Comparison of ENCODE assay signal across 17 cellular contexts in genomic region chr12:42638011-42638410, GRCh38. TPM values are rescaled to one million over a fixed set of nuclear protein-coding genes. Genes with fewer than 3 reads are reported as not detected.
DNase-seq lines count a peak whose midpoint lies in the region; ATAC-seq, FAIRE-seq and TF ChIP-seq lines count a peak whose summit lies in the region.
"Had no signal": no experiment of that assay in that cellular context is flagged by ENCODE, and none has a peak within 500 bp of the region (broad histone marks: within the 10 kb centered on the region; RNA-seq: fewer than 3 reads in every experiment).

No MANE protein-coding gene starts in this region.

- H3K4me1 Mint-ChIP-seq in WTC11: peaks cover 6% of the 10 kb centered on the region
- H3K4me1 Mint-ChIP-seq in neural progenitor cell: peaks cover 5% of the 10 kb centered on the region
- H3K4me1 Mint-ChIP-seq: B cell had no signal

- in situ Hi-C loops in mammary epithelial cell (cut with MboI; ENCODE audit: low sequenced_read_pairs in 2 of 2): no loop called here

- dilution Hi-C loops in mammary epithelial cell (cut with HindIII; ENCODE audit: low sequenced_read_pairs): no loop called here

- H4K20me1 ChIP-seq in neural progenitor cell (ENCODE audit: low read depth) (no peaks in the 10 kb centered on the region), mammary epithelial cell (ENCODE audit: insufficient read depth, low read length) (no peaks in the 10 kb centered on the region)

- no peaks in the 10 kb centered on the region for H3K36me3 ChIP-seq in neural progenitor cell
- H3K36me3 ChIP-seq in mammary epithelial cell (ENCODE audit: insufficient read depth, low read length): no peaks in the 10 kb centered on the region
- H3K36me3 ChIP-seq in kidney (ENCODE audit: control insufficient read depth in 1 of 2, insufficient read depth in 2 of 2, low read length in 2 of 2): no peaks in the 10 kb centered on the region

- FAIRE-seq in kidney (lab: Jason Lieb, UNC): no peak
- FAIRE-seq: H54, HepG2, HTR-8/SVneo had no signal

- H3K9me3 Mint-ChIP-seq in WTC11: peaks cover 7% of the 10 kb centered on the region; the same call in 1 of the 2 replicates
- H3K9me3 Mint-ChIP-seq in neural progenitor cell: no peaks in the 10 kb centered on the region

- H3K27ac ChIP-seq in neural progenitor cell (no peak overlapping the region), mammary epithelial cell (ENCODE audit: insufficient read depth, low read depth, low read length) (no peak overlapping the region), kidney (ENCODE audit: low read depth in 2 of 2, low read length in 2 of 2) (no peak overlapping the region)

- H3K4me3 Mint-ChIP-seq in WTC11: no peak overlapping the region
- H3K4me3 Mint-ChIP-seq in neural progenitor cell: no peak overlapping the region
- H3K4me3 Mint-ChIP-seq: B cell; CD4-positive, alpha-beta T cell had no signal

- DNase-seq in WTC11 (ENCODE audit: low spot score) (no peak), glomerular endothelial cell (ENCODE audit: extremely low read depth, low read depth, low spot score) (peak; percentile 14), neural progenitor cell (ENCODE audit: low spot score) (no peak), AG20443 (ENCODE audit: low spot score) (no peak), mammary epithelial cell (no peak), kidney (no peak)
- DNase-seq: ACHN; C1 segment of cervical spinal cord; Calu3; CD4-positive, alpha-beta T cell; DMS 273 treated with DMSO at 0.1 percent for 48 hours had no signal

- H3K79me2 ChIP-seq in neural progenitor cell (ENCODE audit: low read depth) (no peaks in the 10 kb centered on the region), mammary epithelial cell (ENCODE audit: insufficient read depth, low read length) (no peaks in the 10 kb centered on the region)

- no TSS peak for BruUV-seq in mammary epithelial cell (replicated peaks; lab: Mats Ljungman, UMichigan)

- H3K27ac Mint-ChIP-seq in WTC11 (peak overlapping the region; percentile 30; the same call in 1 of the 2 replicates), neural progenitor cell (no peak overlapping the region)
- H3K27ac Mint-ChIP-seq: B cell; CD4-positive, alpha-beta T cell had no signal

- TF ChIP-seq CTCF in WTC11 (IDR thresholded peaks at IDR 0.05): no peak
- no peak for TF ChIP-seq CTCF in neural progenitor cell (IDR thresholded peaks at IDR 0.05)
- TF ChIP-seq CTCF in mammary epithelial cell (conservative IDR thresholded peaks at IDR 0.05 in 1 of 2, IDR thresholded peaks at IDR 0.05 in 1 of 2; ENCODE audit: extremely low read depth in 1 of 2, insufficient read depth in 1 of 2, low read depth in 1 of 2, low read length in 2 of 2): no peak
- TF ChIP-seq CTCF in kidney (IDR thresholded peaks at IDR 0.05; ENCODE audit: borderline replicate concordance, extremely low read depth, insufficient read depth): no peak

- H3K4me2 ChIP-seq in neural progenitor cell (no peak overlapping the region), mammary epithelial cell (ENCODE audit: insufficient read depth, low read depth, low read length) (no peak overlapping the region)

- no peak overlapping the region for H3K4me3 ChIP-seq in neural progenitor cell
- no peak overlapping the region for H3K4me3 ChIP-seq in mammary epithelial cell (replicated peaks in 1 of 3; ENCODE audit: insufficient read depth in 1 of 3, low read depth in 2 of 3, low read length in 3 of 3)
- H3K4me3 ChIP-seq in kidney (ENCODE audit: low read length in 2 of 2): no peak overlapping the region

- no peaks in the 10 kb centered on the region for H3F3A ChIP-seq in neural progenitor cell (ENCODE audit: low read depth)

- POLR2A ChIA-PET in WTC11 (lab: Charles Lee): no interaction called here

- H2AFZ ChIP-seq in neural progenitor cell (replicated peaks): peak overlapping the region; percentile 7
- H2AFZ ChIP-seq in mammary epithelial cell (ENCODE audit: low read depth, low read length): no peak overlapping the region

- no peaks in the 10 kb centered on the region for H3K9me3 ChIP-seq in neural progenitor cell (ENCODE audit: low read depth)
- H3K9me3 ChIP-seq in mammary epithelial cell (replicated peaks; ENCODE audit: insufficient read depth, low read length): peaks cover 7% of the 10 kb centered on the region
- no peaks in the 10 kb centered on the region for H3K9me3 ChIP-seq in kidney (ENCODE audit: control insufficient read depth in 1 of 2, low read length in 2 of 2)

- CTCF ChIA-PET in WTC11 (lab: Charles Lee): interaction anchor here (0.6 kb wide), 1 partner anchor 221 kb away, joined by 3 read pairs; no protein-coding TSS in a partner anchor
- CTCF ChIA-PET in mammary epithelial cell (lab: Charles Lee; ENCODE audit: low non-redundant PET): no interaction called here

- H3K27me3 ChIP-seq in neural progenitor cell (no peaks in the 10 kb centered on the region), mammary epithelial cell (ENCODE audit: insufficient read depth, low read length) (no peaks in the 10 kb centered on the region)

- H3K36me3 Mint-ChIP-seq in WTC11: no peaks in the 10 kb centered on the region
- no peaks in the 10 kb centered on the region for H3K36me3 Mint-ChIP-seq in neural progenitor cell

- ATAC-seq in WTC11: no peak
- no peak for ATAC-seq in GM21717 (IDR thresholded peaks at IDR 0.05; ENCODE audit: unreplicated experiment)
- ATAC-seq: HCT116, HepG2 had no signal

- no peak overlapping the region for H3K9ac ChIP-seq in neural progenitor cell
- no peak overlapping the region for H3K9ac ChIP-seq in mammary epithelial cell (ENCODE audit: insufficient read depth, low read length)
- H3K9ac ChIP-seq in kidney (ENCODE audit: low read length in 2 of 2): no peak overlapping the region

- intact Hi-C loops in mammary epithelial cell (cut with micrococcal nuclease) (no loop called here), kidney (cut with DNase I) (no loop called here)

- H3K4me1 ChIP-seq in neural progenitor cell (peaks cover 9% of the 10 kb centered on the region), mammary epithelial cell (ENCODE audit: insufficient read depth, low read length) (no peaks in the 10 kb centered on the region), kidney (ENCODE audit: control insufficient read depth in 1 of 2, insufficient read depth in 1 of 2, low read depth in 1 of 2, low read length in 2 of 2) (no peaks in the 10 kb centered on the region)

- no peaks in the 10 kb centered on the region for H3K27me3 Mint-ChIP-seq in WTC11 (ENCODE audit: low read depth)
- no peaks in the 10 kb centered on the region for H3K27me3 Mint-ChIP-seq in neural progenitor cell (ENCODE audit: insufficient read depth, low read depth)

TF ChIP-seq in WTC11, 78 proteins besides CTCF, POLR2A, EP300 and RAD21 (continues in another document):
- no peak for TF ChIP-seq RELA (CRISPR knock-in tag; IDR thresholded peaks at IDR 0.05; ENCODE audit: borderline replicate concordance)
- TF ChIP-seq, protein P1, sequence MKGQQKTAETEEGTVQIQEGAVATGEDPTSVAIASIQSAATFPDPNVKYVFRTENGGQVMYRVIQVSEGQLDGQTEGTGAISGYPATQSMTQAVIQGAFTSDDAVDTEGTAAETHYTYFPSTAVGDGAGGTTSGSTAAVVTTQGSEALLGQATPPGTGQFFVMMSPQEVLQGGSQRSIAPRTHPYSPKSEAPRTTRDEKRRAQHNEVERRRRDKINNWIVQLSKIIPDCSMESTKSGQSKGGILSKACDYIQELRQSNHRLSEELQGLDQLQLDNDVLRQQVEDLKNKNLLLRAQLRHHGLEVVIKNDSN (CRISPR knock-in tag; IDR thresholded peaks at IDR 0.05): no peak
- no peak for TF ChIP-seq SMAD4 (CRISPR knock-in tag; IDR thresholded peaks at IDR 0.05)
- TF ChIP-seq ETV6 (CRISPR knock-in tag; IDR thresholded peaks at IDR 0.05): no peak
- no peak for TF ChIP-seq MAX (CRISPR knock-in tag; IDR thresholded peaks at IDR 0.05)
- TF ChIP-seq TCF7 (CRISPR knock-in tag; IDR thresholded peaks at IDR 0.05; ENCODE audit: low read depth): no peak
- TF ChIP-seq SMAD3 (CRISPR knock-in tag; IDR thresholded peaks at IDR 0.05; ENCODE audit: borderline replicate concordance): no peak
- TF ChIP-seq, protein P2, sequence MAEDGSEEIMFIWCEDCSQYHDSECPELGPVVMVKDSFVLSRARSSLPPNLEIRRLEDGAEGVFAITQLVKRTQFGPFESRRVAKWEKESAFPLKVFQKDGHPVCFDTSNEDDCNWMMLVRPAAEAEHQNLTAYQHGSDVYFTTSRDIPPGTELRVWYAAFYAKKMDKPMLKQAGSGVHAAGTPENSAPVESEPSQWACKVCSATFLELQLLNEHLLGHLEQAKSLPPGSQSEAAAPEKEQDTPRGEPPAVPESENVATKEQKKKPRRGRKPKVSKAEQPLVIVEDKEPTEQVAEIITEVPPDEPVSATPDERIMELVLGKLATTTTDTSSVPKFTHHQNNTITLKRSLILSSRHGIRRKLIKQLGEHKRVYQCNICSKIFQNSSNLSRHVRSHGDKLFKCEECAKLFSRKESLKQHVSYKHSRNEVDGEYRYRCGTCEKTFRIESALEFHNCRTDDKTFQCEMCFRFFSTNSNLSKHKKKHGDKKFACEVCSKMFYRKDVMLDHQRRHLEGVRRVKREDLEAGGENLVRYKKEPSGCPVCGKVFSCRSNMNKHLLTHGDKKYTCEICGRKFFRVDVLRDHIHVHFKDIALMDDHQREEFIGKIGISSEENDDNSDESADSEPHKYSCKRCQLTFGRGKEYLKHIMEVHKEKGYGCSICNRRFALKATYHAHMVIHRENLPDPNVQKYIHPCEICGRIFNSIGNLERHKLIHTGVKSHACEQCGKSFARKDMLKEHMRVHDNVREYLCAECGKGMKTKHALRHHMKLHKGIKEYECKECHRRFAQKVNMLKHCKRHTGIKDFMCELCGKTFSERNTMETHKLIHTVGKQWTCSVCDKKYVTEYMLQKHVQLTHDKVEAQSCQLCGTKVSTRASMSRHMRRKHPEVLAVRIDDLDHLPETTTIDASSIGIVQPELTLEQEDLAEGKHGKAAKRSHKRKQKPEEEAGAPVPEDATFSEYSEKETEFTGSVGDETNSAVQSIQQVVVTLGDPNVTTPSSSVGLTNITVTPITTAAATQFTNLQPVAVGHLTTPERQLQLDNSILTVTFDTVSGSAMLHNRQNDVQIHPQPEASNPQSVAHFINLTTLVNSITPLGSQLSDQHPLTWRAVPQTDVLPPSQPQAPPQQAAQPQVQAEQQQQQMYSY (CRISPR knock-in tag; IDR thresholded peaks at IDR 0.05): no peak
- TF ChIP-seq MXD4 (CRISPR knock-in tag; IDR thresholded peaks at IDR 0.05; ENCODE audit: borderline replicate concordance): no peak
- TF ChIP-seq ZBTB21 (CRISPR knock-in tag; IDR thresholded peaks at IDR 0.05; ENCODE audit: borderline replicate concordance): no peak

RNA-seq across cellular contexts. Expression of gene PRICKLE1, which starts 48.5 kb away (rescaled TPM):
- 11.7 to 16.4 TPM (median 15.3 TPM) in 3 replicates for total RNA-seq in WTC11 (2021)
- total RNA-seq in glomerular endothelial cell: 6.8 and 7.1 TPM in 2 replicates
- total RNA-seq in neural progenitor cell (ENCODE audit: low replicate concordance): 3.5 and 4.0 TPM in 2 replicates
- 10 to 100 TPM; 18.4 to 43.2 TPM for total RNA-seq in mammary epithelial cell
- 13.9 TPM for polyA plus RNA-seq in mammary epithelial cell
- 129 TPM for polyA minus RNA-seq in mammary epithelial cell
- 21.7 TPM for total RNA-seq in kidney
- 3.9 TPM for polyA plus RNA-seq in kidney (ENCODE audit: insufficient read depth, low read depth, low replicate concordance)
- total RNA-seq: CD4-positive, alpha-beta T cell; HepG2 had no signal
- polyA plus RNA-seq: HepG2 had no signal
